ENCODE assay signal across 19 cellular contexts in the genomic region with DNA sequence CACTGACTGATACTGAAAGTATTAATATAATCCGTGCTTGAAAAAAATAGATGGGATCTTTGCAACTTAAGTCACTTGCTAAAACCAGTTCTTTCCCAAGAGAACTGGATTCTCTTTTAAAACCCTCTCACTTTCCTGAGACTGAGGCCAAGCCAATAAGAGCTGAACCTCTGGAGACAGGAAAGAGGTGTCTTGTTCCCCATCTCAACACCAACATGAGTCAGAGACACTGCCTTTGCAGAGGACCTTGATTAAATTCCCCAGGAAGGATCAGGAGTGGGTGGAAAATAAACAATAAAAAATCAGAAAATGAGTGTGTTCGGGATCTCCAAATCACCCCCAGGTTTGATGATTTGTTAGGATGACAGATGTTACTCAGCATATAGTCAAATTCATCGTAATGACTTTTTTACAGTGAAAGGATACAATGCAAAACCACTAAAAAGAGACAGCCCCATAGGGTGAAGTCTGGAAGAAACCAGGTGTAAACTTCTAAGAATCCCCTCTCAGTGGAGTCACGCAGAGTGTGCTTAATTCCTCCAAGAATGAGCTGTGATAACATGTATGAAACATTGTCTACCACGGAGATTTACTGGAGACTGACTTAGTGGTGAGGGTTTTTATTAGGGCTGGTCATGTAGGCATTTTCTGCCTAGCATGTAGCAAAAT.
A peak's percentile ranks its signal among the peaks of the same experiment; 100 is the strongest.
DNase-seq lines count a peak whose midpoint lies in the region; ATAC-seq, FAIRE-seq and TF ChIP-seq lines count a peak whose summit lies in the region.
"Had no signal": no experiment of that assay in that cellular context is flagged by ENCODE, and none has a peak within 500 bp of the region (broad histone marks: within the 10 kb centered on the region; RNA-seq: fewer than 3 reads in every experiment).

No MANE protein-coding gene starts in this region.

- H3K4me1 ChIP-seq in GM23248 (ENCODE audit: insufficient read depth) (peaks cover 6% of the 10 kb centered on the region; the same call in 1 of the 2 replicates), keratinocyte (ENCODE audit: control insufficient read depth, extremely low read depth, insufficient read depth, low read length) (peaks cover 14% of the 10 kb centered on the region), left lung (no peaks in the 10 kb centered on the region)
- H3K4me1 ChIP-seq: Peyer's patch had no signal

- H3K4me1 Mint-ChIP-seq in chondrocyte (ENCODE audit: low read depth): peaks cover 18% of the 10 kb centered on the region
- H3K4me1 Mint-ChIP-seq: activated CD4-positive, alpha-beta T cell treated with anti-CD3 and anti-CD28 coated beads, Interleukin-2, amount 10 ng/mL, durations not matched to agents 7 days and 5 days; naive thymus-derived CD4-positive, alpha-beta T cell had no signal

- H3K36me3 ChIP-seq in GM23248 (ENCODE audit: low read depth) (no peaks in the 10 kb centered on the region), keratinocyte (ENCODE audit: control insufficient read depth in 2 of 2, extremely low read depth in 1 of 2, insufficient read depth in 2 of 2, low read length in 2 of 2) (no peaks in the 10 kb centered on the region), left lung (peaks cover 0 to 17% of the 10 kb centered on the region in 2 donors)
- H3K36me3 ChIP-seq: HAP-1 had no signal

- intact Hi-C loops in left lung (cut with DNase I): no loop called here

- H3K9me1 ChIP-seq in keratinocyte (ENCODE audit: control insufficient read depth, extremely low read depth, insufficient read depth, low read length): no peaks in the 10 kb centered on the region

- H3K27ac Mint-ChIP-seq in chondrocyte (ENCODE audit: unreplicated experiment): peak overlapping the region; percentile 5
- H3K27ac Mint-ChIP-seq: activated CD4-positive, alpha-beta T cell treated with anti-CD3 and anti-CD28 coated beads, Interleukin-2, amount 10 ng/mL, durations not matched to agents 7 days and 5 days; activated naive CD4-positive, alpha-beta T cell treated with anti-CD3 and anti-CD28 coated beads for 36 hours; naive thymus-derived CD4-positive, alpha-beta T cell had no signal

- peaks cover 9% of the 10 kb centered on the region for H3K36me3 Mint-ChIP-seq in chondrocyte (ENCODE audit: low read depth)

- WGBS in GM23248 (ENCODE audit: low coverage in 1 of 2, low lambda C conversion rate in 2 of 2, missing lambda C conversion rate in 2 of 2), 2 experiments: 83 to 87% methylated on average over 5 of the region's 5 CpGs

- ATAC-seq in left lung: no peak
- ATAC-seq: naive thymus-derived CD4-positive, alpha-beta T cell had no signal

- DNase-seq in GM23248: peak; percentile 30
- peak; percentile 39 to 42 for DNase-seq in NCI-H526 (lab: John Stamatoyannopoulos, UW)
- no peak for DNase-seq in chondrocyte (ENCODE audit: low spot score)
- no peak for DNase-seq in keratinocyte (ENCODE audit: low read depth, low spot score)
- DNase-seq in NCI-H187 (lab: John Stamatoyannopoulos, UW): no peak
- no peak for DNase-seq in left lung
- no peak for DNase-seq in NCI-H1694 (lab: John Stamatoyannopoulos, UW)
- no peak for DNase-seq in frontal cortex (ENCODE audit: low spot score in 2 of 2)
- DNase-seq: activated CD4-positive, alpha-beta T cell treated with anti-CD3 and anti-CD28 coated beads, Interleukin-2, amount 10 ng/mL, durations not matched to agents 7 days and 5 days; activated naive CD4-positive, alpha-beta T cell treated with anti-CD3 and anti-CD28 coated beads for 36 hours; naive thymus-derived CD4-positive, alpha-beta T cell; NCI-H1048; NCI-H2107; NCI-H774; Peyer's patch; small intestine; stimulated activated CD4-positive, alpha-beta T cell treated with anti-CD3 and anti-CD28 coated beads, Interleukin-4, amount 100 ng/mL, for 24 hours had no signal

- H3K27ac ChIP-seq in GM23248 (no peak overlapping the region), keratinocyte (ENCODE audit: control insufficient read depth, insufficient read depth, low read length) (no peak overlapping the region), left lung (no peak overlapping the region)
- H3K27ac ChIP-seq: Peyer's patch had no signal

- in situ Hi-C loops in GM23248 (cut with MboI): no loop called here

- H3K9me3 ChIP-seq in GM23248 (ENCODE audit: low read depth): no peaks in the 10 kb centered on the region
- no peaks in the 10 kb centered on the region for H3K9me3 ChIP-seq in keratinocyte (ENCODE audit: control insufficient read depth, low read depth, low read length)
- H3K9me3 ChIP-seq in left lung: peaks cover 0 to 11% of the 10 kb centered on the region in 2 donors
- H3K9me3 ChIP-seq: HAP-1, Peyer's patch had no signal

- H3K4me3 Mint-ChIP-seq in chondrocyte (ENCODE audit: unreplicated experiment): no peak overlapping the region
- H3K4me3 Mint-ChIP-seq: activated CD4-positive, alpha-beta T cell treated with anti-CD3 and anti-CD28 coated beads, Interleukin-2, amount 10 ng/mL, durations not matched to agents 7 days and 5 days; activated naive CD4-positive, alpha-beta T cell treated with anti-CD3 and anti-CD28 coated beads for 36 hours; naive thymus-derived CD4-positive, alpha-beta T cell had no signal

- H3K4me3 ChIP-seq in GM23248 (no peak overlapping the region), keratinocyte (ENCODE audit: control insufficient read depth in 2 of 3, extremely low read depth in 1 of 3, insufficient read depth in 2 of 3, low read depth in 1 of 3, low read length in 3 of 3) (no peak overlapping the region), left lung (no peak overlapping the region)
- H3K4me3 ChIP-seq: HAP-1, Peyer's patch had no signal

- no peaks in the 10 kb centered on the region for H3K27me3 Mint-ChIP-seq in chondrocyte (ENCODE audit: low read depth)
- H3K27me3 Mint-ChIP-seq: activated CD4-positive, alpha-beta T cell treated with anti-CD3 and anti-CD28 coated beads, Interleukin-2, amount 10 ng/mL, durations not matched to agents 7 days and 5 days; naive thymus-derived CD4-positive, alpha-beta T cell had no signal

- H3K79me2 ChIP-seq in GM23248 (ENCODE audit: insufficient read depth) (no peaks in the 10 kb centered on the region), keratinocyte (ENCODE audit: control insufficient read depth, insufficient read depth, low read length) (no peaks in the 10 kb centered on the region)

- dilution Hi-C loops in keratinocyte (cut with MboI; ENCODE audit: extremely low pct_ligation_motif_present, low sequenced_read_pairs): no loop called here

- TF ChIP-seq CTCF in chondrocyte (IDR thresholded peaks at IDR 0.05): no peak
- no peak for TF ChIP-seq CTCF in keratinocyte (optimal IDR thresholded peaks at IDR 0.05 in 1 of 3, IDR thresholded peaks at IDR 0.05 in 1 of 3, conservative IDR thresholded peaks at IDR 0.05 in 1 of 3; ENCODE audit: extremely low read depth in 1 of 3, insufficient read depth in 2 of 3, low read length in 3 of 3)
- no peak for TF ChIP-seq CTCF in left lung (IDR thresholded peaks at IDR 0.05)

- H3K4me2 ChIP-seq in GM23248 (ENCODE audit: unreplicated experiment) (no peak overlapping the region), keratinocyte (ENCODE audit: control insufficient read depth, extremely low read depth, insufficient read depth, low read depth, low read length) (no peak overlapping the region)

- H3F3A ChIP-seq in GM23248 (ENCODE audit: insufficient read depth): no peaks in the 10 kb centered on the region

- H4K20me1 ChIP-seq in GM23248 (ENCODE audit: insufficient read depth): no peaks in the 10 kb centered on the region
- H4K20me1 ChIP-seq in keratinocyte (ENCODE audit: control insufficient read depth, extremely low read depth, insufficient read depth, low read length): no peaks in the 10 kb centered on the region

- FAIRE-seq in keratinocyte (lab: Jason Lieb, UNC): peak; percentile 49
- FAIRE-seq in frontal cortex (lab: Jason Lieb, UNC): no peak
- FAIRE-seq: islet of Langerhans, small intestine had no signal

- no peaks in the 10 kb centered on the region for H3K9me2 ChIP-seq in GM23248 (ENCODE audit: insufficient read depth)

- H3K9me3 Mint-ChIP-seq in chondrocyte (ENCODE audit: low read depth): peaks cover 12% of the 10 kb centered on the region

- no peak overlapping the region for H3K9ac ChIP-seq in GM23248
- no peak overlapping the region for H3K9ac ChIP-seq in keratinocyte (ENCODE audit: control insufficient read depth, extremely low read depth, insufficient read depth, low read length)

- H3K27me3 ChIP-seq in GM23248 (replicated peaks; ENCODE audit: insufficient read depth) (no peaks in the 10 kb centered on the region), keratinocyte (ENCODE audit: control insufficient read depth, extremely low read depth, insufficient read depth, low read length) (no peaks in the 10 kb centered on the region), left lung (no peaks in the 10 kb centered on the region)
- H3K27me3 ChIP-seq: Peyer's patch had no signal

- H2AFZ ChIP-seq in GM23248 (no peak overlapping the region), keratinocyte (ENCODE audit: control insufficient read depth, low read length) (no peak overlapping the region)

Comparison
In these comparisons a context has a peak if more than half of its experiments do, and no peak if none do; other contexts are left out.
1. DNase-seq: peak in GM23248 (single experiment) and NCI-H526 (2 of 2); none in chondrocyte (single experiment), keratinocyte (single experiment), NCI-H187 (0 of 2), left lung (0 of 2), NCI-H1694 (single experiment) and frontal cortex (0 of 2).